In the genomic region with DNA sequence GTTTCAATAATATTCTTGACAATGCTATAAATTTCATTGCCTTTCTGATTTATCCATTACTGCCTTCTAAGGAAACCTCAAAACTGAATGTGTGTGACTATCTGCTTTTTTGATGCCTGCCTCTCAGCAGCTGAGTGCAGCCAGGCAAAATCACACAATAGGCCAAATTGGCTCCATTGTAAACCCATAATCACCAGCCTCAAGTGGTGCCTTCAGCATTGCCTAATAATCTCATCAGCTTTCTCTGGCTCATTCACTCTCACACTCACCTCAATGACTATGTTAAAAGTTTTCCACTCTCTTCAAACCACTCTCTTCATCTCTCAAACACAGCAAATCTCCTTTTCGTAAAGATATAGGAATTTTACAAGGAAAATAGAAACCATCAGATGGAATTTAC, we compare ENCODE assay signal across 15 cellular contexts.
"Had no signal": no experiment of that assay in that cellular context is flagged by ENCODE, and none has a peak within 500 bp of the region (broad histone marks: within the 10 kb centered on the region; RNA-seq: fewer than 3 reads in every experiment).

No MANE protein-coding gene starts in this region.

- H3K4me1 ChIP-seq: heart left ventricle, lower lobe of right lung, psoas muscle, stomach, testis, upper lobe of right lung had no signal

- H3K27me3 ChIP-seq: heart left ventricle, stomach, testis, upper lobe of right lung had no signal

- H3K36me3 ChIP-seq: heart left ventricle, lower lobe of right lung, stomach, upper lobe of right lung had no signal

- H3K4me3 ChIP-seq: heart left ventricle, lower lobe of right lung, psoas muscle, stomach, testis, upper lobe of right lung had no signal

- DNase-seq: activated CD4-positive, alpha-beta T cell treated with anti-CD3 and anti-CD28 coated beads for 1 hour; activated CD4-positive, alpha-beta T cell treated with anti-CD3 and anti-CD28 coated beads, Interleukin-2, amount 50 U/mL, for 48 hours; activated naive CD4-positive, alpha-beta T cell treated with Interleukin-2 at 50 U/mL for 16 hours; anterior cingulate cortex; cerebellar nuclear complex; effector memory CD4-positive, alpha-beta T cell; foreskin melanocyte; heart left ventricle; lower lobe of right lung; nephron progenitor cell; psoas muscle; stimulated activated CD4-positive, alpha-beta T cell treated with anti-CD3 and anti-CD28 coated beads, Interleukin-1b, Interleukin-23, amount 100 ng/mL, for 48 hours; stomach; testis; upper lobe of right lung had no signal

- H3K27ac ChIP-seq: heart left ventricle, lower lobe of right lung, psoas muscle, stomach, testis, upper lobe of right lung had no signal
